22 cellular contexts compared by ENCODE assay signal in genomic region chr1:182377175-182377574, GRCh38. TPM values are rescaled to one million over a fixed set of nuclear protein-coding genes. Genes with fewer than 3 reads are reported as not detected.
DNase-seq lines count a peak whose midpoint lies in the region; ATAC-seq, FAIRE-seq and TF ChIP-seq lines count a peak whose summit lies in the region.
"Had no signal": no experiment of that assay in that cellular context is flagged by ENCODE, and none has a peak within 500 bp of the region (broad histone marks: within the 10 kb centered on the region; RNA-seq: fewer than 3 reads in every experiment).

No MANE protein-coding gene starts in this region.

- no peak overlapping the region for H3K27ac Mint-ChIP-seq in osteocyte (ENCODE audit: unreplicated experiment)
- H3K27ac Mint-ChIP-seq: CD8-positive, alpha-beta T cell had no signal

- DNase-seq in AG20443 (ENCODE audit: low spot score) (peak; percentile 14), M059J (ENCODE audit: low read depth) (peak; percentile 50), bronchial epithelial cell (ENCODE audit: low read depth) (peak; percentile 76), osteocyte (ENCODE audit: extremely low spot score, unreplicated experiment) (no peak), RPMI8226 (no peak)
- DNase-seq: Calu3; CD8-positive, alpha-beta T cell; DMS53; Kasumi-1; NCI-H1105; NCI-H2081; NCI-H748 treated with DMSO at 0.1 percent for 48 hours; NK-92 treated with Interleukin-12 subunit alpha and Interleukin-12 subunit beta, amount 100 ng/mL, for 24 hours; SJCRH30 had no signal

- peak overlapping the region; percentile 49 for H3K27ac ChIP-seq in muscle layer of duodenum (ENCODE audit: low read length)
- H3K27ac ChIP-seq: SJCRH30 had no signal

- no peaks in the 10 kb centered on the region for H3K4me1 Mint-ChIP-seq in osteocyte (ENCODE audit: unreplicated experiment)

- peaks cover 7% of the 10 kb centered on the region for H3K36me3 Mint-ChIP-seq in osteocyte (ENCODE audit: unreplicated experiment)
- H3K36me3 Mint-ChIP-seq: CD8-positive, alpha-beta T cell had no signal

- H3K27me3 ChIP-seq in bronchial epithelial cell (ENCODE audit: control insufficient read depth, insufficient read depth, low read length) (no peaks in the 10 kb centered on the region), muscle layer of duodenum (ENCODE audit: low read depth, low read length) (no peaks in the 10 kb centered on the region)
- H3K27me3 ChIP-seq: BLaER1 treated with 17β-estradiol and CSF1 and Interleukin-3, amounts not matched to agents 10 nM and 100 nM; SJCRH30 had no signal

- no peak overlapping the region for H3K4me3 ChIP-seq in bronchial epithelial cell (ENCODE audit: low read depth, low read length)
- H3K4me3 ChIP-seq in muscle layer of duodenum (ENCODE audit: low read depth in 1 of 2, low read length in 2 of 2): no peak overlapping the region
- H3K4me3 ChIP-seq: BLaER1 treated with 17β-estradiol and CSF1 and Interleukin-3, amounts not matched to agents 10 nM and 100 nM; SJCRH30 had no signal

- ATAC-seq in GM21529 (IDR thresholded peaks at IDR 0.05; ENCODE audit: unreplicated experiment): no peak
- no peak for ATAC-seq in HG03520 (IDR thresholded peaks at IDR 0.05; ENCODE audit: unreplicated experiment)
- ATAC-seq: CD8-positive, alpha-beta T cell had no signal

- H3K27me3 Mint-ChIP-seq in osteocyte (ENCODE audit: unreplicated experiment): peaks cover 7% of the 10 kb centered on the region

- H3K4me1 ChIP-seq in muscle layer of duodenum (ENCODE audit: control insufficient read depth in 1 of 2, insufficient read depth in 2 of 2, low read length in 2 of 2): no peaks in the 10 kb centered on the region
- H3K4me1 ChIP-seq: BLaER1 treated with 17β-estradiol and CSF1 and Interleukin-3, amounts not matched to agents 10 nM and 100 nM; SJCRH30 had no signal

- TF ChIP-seq CTCF in bronchial epithelial cell (IDR thresholded peaks at IDR 0.05; ENCODE audit: insufficient read depth, low read length, severe bottlenecking): no peak
- TF ChIP-seq CTCF in osteocyte (IDR thresholded peaks at IDR 0.05): no peak

- H3K9me3 ChIP-seq in muscle layer of duodenum (ENCODE audit: control insufficient read depth in 1 of 2, low read length in 2 of 2): no peaks in the 10 kb centered on the region
- H3K9me3 ChIP-seq: BLaER1 treated with 17β-estradiol and CSF1 and Interleukin-3, amounts not matched to agents 10 nM and 100 nM; SJCRH30 had no signal

- no peaks in the 10 kb centered on the region for H3K9me3 Mint-ChIP-seq in osteocyte (ENCODE audit: unreplicated experiment)
- H3K9me3 Mint-ChIP-seq: CD8-positive, alpha-beta T cell had no signal

- H3K4me3 Mint-ChIP-seq in osteocyte (ENCODE audit: unreplicated experiment): no peak overlapping the region
- H3K4me3 Mint-ChIP-seq: CD8-positive, alpha-beta T cell had no signal

- no peak for FAIRE-seq in bronchial epithelial cell (lab: Jason Lieb, UNC)
- FAIRE-seq: A204.1 had no signal

- no peaks in the 10 kb centered on the region for H3K36me3 ChIP-seq in bronchial epithelial cell (ENCODE audit: control insufficient read depth, insufficient read depth, low read length)
- H3K36me3 ChIP-seq in muscle layer of duodenum (ENCODE audit: control insufficient read depth in 1 of 2, insufficient read depth in 2 of 2, low read length in 2 of 2): peaks cover 2 to 3% of the 10 kb centered on the region in 2 donors

RNA-seq across cellular contexts. Expression of gene GLUL, which starts 14.4 kb away (rescaled TPM):
- total RNA-seq in M059J (2014; rRNA removed; shearing (Covaris generic)): 336 and 390 TPM in 2 replicates
- total RNA-seq in bronchial epithelial cell: 344 and 510 TPM in 2 replicates
- 253 and 267 TPM in 2 replicates for total RNA-seq in osteocyte

RNA-seq across cellular contexts. Expression of gene TEDDM1, which starts 23.3 kb away (rescaled TPM):
- not detected in 2 replicates for total RNA-seq in M059J (2014; rRNA removed; shearing (Covaris generic))
- total RNA-seq in bronchial epithelial cell (not detected in 2 replicates), osteocyte (not detected in 2 replicates)
- total RNA-seq: Calu3; CD8-positive, alpha-beta T cell; H4; NCI-H460; RPMI7951; SJCRH30 had no signal

Comparison
In these comparisons a context has a peak if more than half of its experiments do, and no peak if none do; other contexts are left out.
1. DNase-seq: peak in AG20443 (single experiment), M059J (single experiment) and bronchial epithelial cell (single experiment); none in osteocyte (single experiment) and RPMI8226 (single experiment).